32 cellular contexts compared by ENCODE assay signal in genomic region chr6:144515761-144516160, GRCh38.
"Had no signal": no experiment of that assay in that cellular context is flagged by ENCODE, and none has a peak within 500 bp of the region (broad histone marks: within the 10 kb centered on the region; RNA-seq: fewer than 3 reads in every experiment).

No MANE protein-coding gene starts in this region.

- H3K9me3 ChIP-seq: ascending aorta had no signal

- H3K4me3 ChIP-seq: ascending aorta had no signal

- H3K27me3 ChIP-seq: ascending aorta, brain microvascular endothelial cell had no signal

- H3K4me3 Mint-ChIP-seq: activated CD4-positive, alpha-beta T cell treated with anti-CD3 and anti-CD28 coated beads, Interleukin-2, amount 10 ng/mL, durations not matched to agents 24 days and 14 days; activated CD8-positive, alpha-beta T cell treated with anti-CD3 and anti-CD28 coated beads for 36 hours; activated naive CD4-positive, alpha-beta T cell treated with anti-CD3 and anti-CD28 coated beads, Interleukin-2, amount 50 U/mL, for 24 hours; activated naive CD8-positive, alpha-beta T cell treated with anti-CD3 and anti-CD28 coated beads, Interleukin-2, amount 10 ng/mL, durations not matched to agents 7 days and 5 days; activated T-cell treated with anti-CD3 and anti-CD28 coated beads, Interleukin-2, amount 50 U/mL, for 72 hours; activated T-helper 17 cell treated with anti-CD3 and anti-CD28 coated beads, Interleukin-2, amount 50 U/mL, for 72 hours had no signal

- H3K36me3 ChIP-seq: WERI-Rb-1 had no signal

- DNase-seq: activated CD4-positive, alpha-beta T cell treated with anti-CD3 and anti-CD28 coated beads, Interleukin-2, amount 10 ng/mL, durations not matched to agents 24 days and 14 days; activated CD4-positive, alpha-beta T cell treated with anti-CD3 and anti-CD28 coated beads, Interleukin-2, amount 50 U/mL, for 4 hours; activated CD4-positive, CD25-positive, alpha-beta regulatory T cell; activated CD8-positive, alpha-beta T cell treated with anti-CD3 and anti-CD28 coated beads for 36 hours; activated effector memory CD4-positive, alpha-beta T cell treated with anti-CD3 and anti-CD28 coated beads, Interleukin-2, amount 50 U/mL, for 16 hours; activated naive CD4-positive, alpha-beta T cell treated with Interleukin-2 at 50 U/mL for 16 hours; activated naive CD8-positive, alpha-beta T cell treated with anti-CD3 and anti-CD28 coated beads, Interleukin-2, amount 10 ng/mL, durations not matched to agents 7 days and 5 days; activated T-cell treated with anti-CD3 and anti-CD28 coated beads, Interleukin-2, amount 50 U/mL, for 1 hour; activated T-cell treated with anti-CD3 and anti-CD28 coated beads, Interleukin-2, amount 50 U/mL, for 72 hours; amygdala; brain microvascular endothelial cell; central memory CD4-positive, alpha-beta T cell; NCI-H1092 treated with DMSO at 0.1 percent for 48 hours; NCI-H1417; NCI-H146; NCI-H187; NCI-H2029 treated with DMSO at 0.1 percent for 48 hours; NCI-H2107; NCI-H2171; NCI-H510A; NCI-H526; NCI-H748 treated with DMSO at 0.1 percent for 48 hours; NK-92 treated with Interleukin-12 subunit alpha and Interleukin-12 subunit beta, amount 100 ng/mL, for 24 hours; PC-3; Right ventricle myocardium superior; T1000; WERI-Rb-1 had no signal

- FAIRE-seq: RCC 7860 had no signal

- H3K4me1 ChIP-seq: ascending aorta had no signal

- ATAC-seq: activated CD8-positive, alpha-beta T cell treated with anti-CD3 and anti-CD28 coated beads for 36 hours; activated T-cell treated with anti-CD3 and anti-CD28 coated beads, Interleukin-2, amount 50 U/mL, for 72 hours; activated T-helper 17 cell treated with anti-CD3 and anti-CD28 coated beads, Interleukin-2, amount 50 U/mL, for 72 hours; PC-3 had no signal

- H3K27ac ChIP-seq: ascending aorta, brain microvascular endothelial cell, KMS-11, WERI-Rb-1 had no signal

- H3K9me3 Mint-ChIP-seq: activated CD4-positive, alpha-beta T cell treated with anti-CD3 and anti-CD28 coated beads, Interleukin-2, amount 10 ng/mL, durations not matched to agents 24 days and 14 days; activated CD8-positive, alpha-beta T cell treated with anti-CD3 and anti-CD28 coated beads for 36 hours; activated naive CD4-positive, alpha-beta T cell treated with anti-CD3 and anti-CD28 coated beads, Interleukin-2, amount 50 U/mL, for 24 hours; activated naive CD8-positive, alpha-beta T cell treated with anti-CD3 and anti-CD28 coated beads, Interleukin-2, amount 10 ng/mL, durations not matched to agents 7 days and 5 days; activated T-cell treated with anti-CD3 and anti-CD28 coated beads, Interleukin-2, amount 50 U/mL, for 72 hours; activated T-helper 17 cell treated with anti-CD3 and anti-CD28 coated beads, Interleukin-2, amount 50 U/mL, for 72 hours had no signal

- H3K27me3 Mint-ChIP-seq: activated CD4-positive, alpha-beta T cell treated with anti-CD3 and anti-CD28 coated beads, Interleukin-2, amount 10 ng/mL, durations not matched to agents 24 days and 14 days; activated CD8-positive, alpha-beta T cell treated with anti-CD3 and anti-CD28 coated beads for 36 hours; activated naive CD4-positive, alpha-beta T cell treated with anti-CD3 and anti-CD28 coated beads, Interleukin-2, amount 50 U/mL, for 24 hours; activated naive CD8-positive, alpha-beta T cell treated with anti-CD3 and anti-CD28 coated beads, Interleukin-2, amount 10 ng/mL, durations not matched to agents 7 days and 5 days; activated T-helper 17 cell treated with anti-CD3 and anti-CD28 coated beads, Interleukin-2, amount 50 U/mL, for 72 hours had no signal

- H3K9ac ChIP-seq: KMS-11 had no signal

- H3K27ac Mint-ChIP-seq: activated CD4-positive, alpha-beta T cell treated with anti-CD3 and anti-CD28 coated beads, Interleukin-2, amount 10 ng/mL, durations not matched to agents 24 days and 14 days; activated CD8-positive, alpha-beta T cell treated with anti-CD3 and anti-CD28 coated beads for 36 hours; activated naive CD4-positive, alpha-beta T cell treated with anti-CD3 and anti-CD28 coated beads, Interleukin-2, amount 50 U/mL, for 24 hours; activated naive CD8-positive, alpha-beta T cell treated with anti-CD3 and anti-CD28 coated beads, Interleukin-2, amount 10 ng/mL, durations not matched to agents 7 days and 5 days; activated T-cell treated with anti-CD3 and anti-CD28 coated beads, Interleukin-2, amount 50 U/mL, for 72 hours; activated T-helper 17 cell treated with anti-CD3 and anti-CD28 coated beads, Interleukin-2, amount 50 U/mL, for 72 hours had no signal

- H3K4me1 Mint-ChIP-seq: activated naive CD4-positive, alpha-beta T cell treated with anti-CD3 and anti-CD28 coated beads, Interleukin-2, amount 50 U/mL, for 24 hours; activated T-helper 17 cell treated with anti-CD3 and anti-CD28 coated beads, Interleukin-2, amount 50 U/mL, for 72 hours had no signal

- H3K4me2 ChIP-seq: KMS-11 had no signal
